16 cellular contexts compared by ENCODE assay signal in the genomic region with DNA sequence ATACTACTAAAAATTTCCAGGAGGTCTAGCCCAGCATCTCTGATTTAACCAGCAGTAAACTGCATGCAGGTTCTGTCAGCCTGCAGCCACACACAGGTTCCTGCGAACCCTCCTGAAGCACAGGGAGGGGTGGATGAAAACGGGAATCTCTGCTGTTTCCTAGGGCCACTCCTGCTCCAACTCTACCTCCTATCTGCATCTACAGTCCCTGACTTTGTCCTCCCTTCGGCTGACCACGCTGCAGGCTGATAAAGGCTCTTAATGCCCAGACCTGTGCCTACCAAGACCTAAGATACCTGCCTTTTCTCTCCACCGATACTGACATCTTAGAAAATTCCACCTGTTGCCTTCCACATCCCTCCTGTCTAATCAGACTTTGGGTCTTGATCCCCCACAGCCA. TPM values are rescaled to one million over a fixed set of nuclear protein-coding genes. Genes with fewer than 3 reads are reported as not detected.
DNase-seq lines count a peak whose midpoint lies in the region; ATAC-seq and TF ChIP-seq lines count a peak whose summit lies in the region.
"Had no signal": no experiment of that assay in that cellular context is flagged by ENCODE, and none has a peak within 500 bp of the region (broad histone marks: within the 10 kb centered on the region; RNA-seq: fewer than 3 reads in every experiment).

No MANE protein-coding gene starts in this region.

- CTCF ChIA-PET in CD8-positive, alpha-beta memory T cell (lab: Charles Lee), result interaction anchor here (1.3 kb wide), 1 partner anchor 23 kb away, joined by 4 read pairs; no protein-coding TSS in a partner anchor
- CTCF ChIA-PET in activated B cell treated with CpG ODN at 0.5 μM for 24 hours (lab: Charles Lee), result no interaction called here
- CTCF ChIA-PET in naive thymus-derived CD4-positive, alpha-beta T cell (lab: Charles Lee), result no interaction called here
- CTCF ChIA-PET in GM10248 (lab: Yijun Ruan, JAX), result no interaction called here

- ATAC-seq in activated B cell treated with CpG ODN at 0.5 μM for 24 hours (ENCODE audit: low read depth), result no peak
- ATAC-seq in naive thymus-derived CD4-positive, alpha-beta T cell, result no peak

- no peak overlapping the region for H3K4me3 ChIP-seq in CD8-positive, alpha-beta memory T cell (ENCODE audit: low read length)
- no peak overlapping the region for H3K4me3 ChIP-seq in naive thymus-derived CD4-positive, alpha-beta T cell (ENCODE audit: low read length)
- H3K4me3 ChIP-seq: adrenal gland, esophagus squamous epithelium, Peyer's patch, upper lobe of left lung had no signal

- POLR2A ChIA-PET in CD8-positive, alpha-beta memory T cell (lab: Charles Lee), result no interaction called here
- POLR2A ChIA-PET in activated B cell treated with CpG ODN at 0.5 μM for 24 hours (lab: Charles Lee), result interaction anchor here (0.5 to 9.0 kb wide), 3 partner anchors 20 to 61 kb away, joined by 7 to 396 read pairs (median 8); no protein-coding TSS in a partner anchor
- POLR2A ChIA-PET in naive thymus-derived CD4-positive, alpha-beta T cell (lab: Charles Lee), result interaction anchor here (1.0 to 9.5 kb wide), 3 partner anchors 14 to 53 kb away, joined by 3 to 72 read pairs (median 5); no protein-coding TSS in a partner anchor
- POLR2A ChIA-PET in GM10248 (lab: Yijun Ruan, JAX), result no interaction called here

- no peak overlapping the region for H3K27ac ChIP-seq in CD8-positive, alpha-beta memory T cell (ENCODE audit: low read depth, low read length)
- peak overlapping the region; percentile 14 for H3K27ac ChIP-seq in naive thymus-derived CD4-positive, alpha-beta T cell (ENCODE audit: low read depth, low read length)
- H3K27ac ChIP-seq: upper lobe of left lung had no signal

- TF ChIP-seq CTCF in CD14-positive monocyte (IDR thresholded peaks at IDR 0.05), result no peak
- no peak for TF ChIP-seq CTCF in activated B cell treated with CpG ODN at 0.5 μM for 24 hours (IDR thresholded peaks at IDR 0.05)
- TF ChIP-seq CTCF in GM10248 (IDR thresholded peaks at IDR 0.05; ENCODE audit: control extremely low read depth, extremely low read depth, low read depth, missing control alignments), result no peak

- DNase-seq in CD14-positive monocyte (ENCODE audit: low spot score) (no peak), activated B cell treated with CpG ODN at 0.5 μM for 24 hours (no peak), mesenteric fat pad (ENCODE audit: low spot score) (no peak), GM10248 (ENCODE audit: extremely low spot score) (no peak), kidney tubule cell (ENCODE audit: low spot score) (no peak)
- no peak for DNase-seq in CD8-positive, alpha-beta memory T cell
- no peak for DNase-seq in naive thymus-derived CD4-positive, alpha-beta T cell
- no peak for DNase-seq in effector CD4-positive, alpha-beta T cell
- DNase-seq: adrenal gland, caudate nucleus, DMS79, esophagus squamous epithelium, glutamatergic neuron, NCI-H1417 treated with DMSO at 0.1 percent for 48 hours, Peyer's patch, upper lobe of left lung had no signal

- H3K9me3 Mint-ChIP-seq in CD14-positive monocyte (peaks cover 0 to 1% (median 0%) of the 10 kb centered on the region in 7 donors), activated B cell treated with CpG ODN at 0.5 μM for 24 hours (no peaks in the 10 kb centered on the region)
- no peaks in the 10 kb centered on the region for H3K9me3 Mint-ChIP-seq in CD8-positive, alpha-beta memory T cell
- H3K9me3 Mint-ChIP-seq in naive thymus-derived CD4-positive, alpha-beta T cell, result peaks cover 0 to 5% (median 0%) of the 10 kb centered on the region in 11 donors

- H3K4me1 Mint-ChIP-seq in CD14-positive monocyte, result peaks cover 63% of the 10 kb centered on the region
- peaks cover 80 to 91% (median 91%) of the 10 kb centered on the region in 3 donors for H3K4me1 Mint-ChIP-seq in CD8-positive, alpha-beta memory T cell
- H3K4me1 Mint-ChIP-seq in activated B cell treated with CpG ODN at 0.5 μM for 24 hours, result peaks cover 77% of the 10 kb centered on the region
- peaks cover 72 to 93% (median 81%) of the 10 kb centered on the region in 7 donors for H3K4me1 Mint-ChIP-seq in naive thymus-derived CD4-positive, alpha-beta T cell

- H3K27ac Mint-ChIP-seq in CD14-positive monocyte, result peak overlapping the region in 4 of 7 donors; percentile 37 to 68 (median 39)
- peak overlapping the region in 7 of 8 donors; percentile 31 to 86 (median 73) for H3K27ac Mint-ChIP-seq in CD8-positive, alpha-beta memory T cell
- peak overlapping the region; percentile 90 for H3K27ac Mint-ChIP-seq in activated B cell treated with CpG ODN at 0.5 μM for 24 hours
- H3K27ac Mint-ChIP-seq in naive thymus-derived CD4-positive, alpha-beta T cell, result peak overlapping the region; percentile 7 to 95 (median 80)

- H3K27me3 ChIP-seq in CD8-positive, alpha-beta memory T cell (ENCODE audit: insufficient read depth, low read length, poor library complexity, severe bottlenecking), result no peaks in the 10 kb centered on the region
- H3K27me3 ChIP-seq in naive thymus-derived CD4-positive, alpha-beta T cell (ENCODE audit: control insufficient read depth in 2 of 2, insufficient read depth in 2 of 2, low read length in 2 of 2), result no peaks in the 10 kb centered on the region
- H3K27me3 ChIP-seq: adrenal gland, esophagus squamous epithelium, Peyer's patch, upper lobe of left lung had no signal

- H3K9me3 ChIP-seq in CD8-positive, alpha-beta memory T cell (ENCODE audit: low read length), result no peaks in the 10 kb centered on the region
- H3K9me3 ChIP-seq in naive thymus-derived CD4-positive, alpha-beta T cell (ENCODE audit: control insufficient read depth in 2 of 3, low read length in 3 of 3), result no peaks in the 10 kb centered on the region
- H3K9me3 ChIP-seq: adrenal gland, esophagus squamous epithelium, Peyer's patch, upper lobe of left lung had no signal

- peaks cover 86% of the 10 kb centered on the region for H3K4me1 ChIP-seq in CD8-positive, alpha-beta memory T cell (ENCODE audit: insufficient read depth, low read length)
- peaks cover 57 to 66% of the 10 kb centered on the region in 2 donors for H3K4me1 ChIP-seq in naive thymus-derived CD4-positive, alpha-beta T cell (ENCODE audit: control insufficient read depth in 2 of 2, insufficient read depth in 2 of 2, low read length in 2 of 2)

- H3K36me3 ChIP-seq in CD8-positive, alpha-beta memory T cell (ENCODE audit: insufficient read depth, low read length), result no peaks in the 10 kb centered on the region
- peaks cover 0 to 3% (median 0%) of the 10 kb centered on the region in 3 experiments for H3K36me3 ChIP-seq in naive thymus-derived CD4-positive, alpha-beta T cell (ENCODE audit: control insufficient read depth in 2 of 3, insufficient read depth in 3 of 3, low read length in 3 of 3)
- H3K36me3 ChIP-seq: adrenal gland had no signal

- H3K4me3 Mint-ChIP-seq in CD14-positive monocyte (no peak overlapping the region), activated B cell treated with CpG ODN at 0.5 μM for 24 hours (peak overlapping the region; percentile 73)
- H3K4me3 Mint-ChIP-seq in CD8-positive, alpha-beta memory T cell, result peak overlapping the region; percentile 8 to 58 (median 38)
- peak overlapping the region; percentile 6 to 96 (median 73) for H3K4me3 Mint-ChIP-seq in naive thymus-derived CD4-positive, alpha-beta T cell

- H3K27me3 Mint-ChIP-seq in CD14-positive monocyte (ENCODE audit: low read depth in 3 of 3) (peaks cover 0 to 3% (median 0%) of the 10 kb centered on the region in 3 donors), activated B cell treated with CpG ODN at 0.5 μM for 24 hours (no peaks in the 10 kb centered on the region)
- peaks cover 0 to 2% of the 10 kb centered on the region in 2 donors for H3K27me3 Mint-ChIP-seq in CD8-positive, alpha-beta memory T cell
- H3K27me3 Mint-ChIP-seq in naive thymus-derived CD4-positive, alpha-beta T cell, result no peaks in the 10 kb centered on the region

- intact Hi-C loops in CD14-positive monocyte (cut with micrococcal nuclease) (no loop called here), activated B cell treated with CpG ODN at 0.5 μM for 24 hours (cut with micrococcal nuclease) (no loop called here)
- intact Hi-C loops in naive thymus-derived CD4-positive, alpha-beta T cell (cut with micrococcal nuclease), result no loop called here

- H3K36me3 Mint-ChIP-seq in CD14-positive monocyte, result peaks cover 23 to 24% of the 10 kb centered on the region in 2 donors
- peaks cover 0 to 37% (median 8%) of the 10 kb centered on the region in 3 donors for H3K36me3 Mint-ChIP-seq in CD8-positive, alpha-beta memory T cell
- peaks cover 55% of the 10 kb centered on the region for H3K36me3 Mint-ChIP-seq in activated B cell treated with CpG ODN at 0.5 μM for 24 hours (ENCODE audit: low read depth)
- H3K36me3 Mint-ChIP-seq in naive thymus-derived CD4-positive, alpha-beta T cell, result peaks cover 0 to 15% (median 0%) of the 10 kb centered on the region in 5 donors

RNA-seq across cellular contexts. Expression of a gene that starts 50.2 kb away (rescaled TPM):
- polyA plus RNA-seq in CD14-positive monocyte, result 10 to 100 TPM; 68.6 to 80.9 TPM
- total RNA-seq in CD8-positive, alpha-beta memory T cell, result 100 to 1,000 TPM; 115 to 129 TPM
- 279 TPM for polyA plus RNA-seq in CD8-positive, alpha-beta memory T cell
- total RNA-seq in activated B cell treated with CpG ODN at 0.5 μM for 24 hours (368 and 391 TPM in 2 replicates), mesenteric fat pad (54.9 TPM)
- 100 to 1,000 TPM; 297 to 452 (median 420) TPM for total RNA-seq in naive thymus-derived CD4-positive, alpha-beta T cell
- 100 to 1,000 TPM; 314 to 395 TPM for polyA plus RNA-seq in naive thymus-derived CD4-positive, alpha-beta T cell

Comparison
In these comparisons a context has a peak if more than half of its experiments do, and no peak if none do; other contexts are left out.
1. H3K27ac Mint-ChIP-seq: peak in every context shown above with its lines; median percentile 90 in activated B cell treated with CpG ODN at 0.5 μM for 24 hours; 80 in naive thymus-derived CD4-positive, alpha-beta T cell; 73 in CD8-positive, alpha-beta memory T cell; 39 in CD14-positive monocyte.
2. H3K4me3 Mint-ChIP-seq: peak in CD8-positive, alpha-beta memory T cell (7 of 7), activated B cell treated with CpG ODN at 0.5 μM for 24 hours (single experiment) and naive thymus-derived CD4-positive, alpha-beta T cell (10 of 10); none in CD14-positive monocyte (0 of 2).
3. POLR2A ChIA-PET loops: an anchor here in activated B cell treated with CpG ODN at 0.5 μM for 24 hours (0.5 to 9.0 kb wide) and naive thymus-derived CD4-positive, alpha-beta T cell (1.0 to 9.5 kb wide); none called in CD8-positive, alpha-beta memory T cell and GM10248.